ENCODE assay signal across 16 cellular contexts in genomic region chr3:128318275-128318920, GRCh38.
A peak's percentile ranks its signal among the peaks of the same experiment; 100 is the strongest.
DNase-seq lines count a peak whose midpoint lies in the region; ATAC-seq, FAIRE-seq and TF ChIP-seq lines count a peak whose summit lies in the region.
"Had no signal": no experiment of that assay in that cellular context is flagged by ENCODE, and none has a peak within 500 bp of the region (broad histone marks: within the 10 kb centered on the region; RNA-seq: fewer than 3 reads in every experiment).

No MANE protein-coding gene starts in this region.

- H3K36me3 Mint-ChIP-seq in immature natural killer cell = peaks cover 0 to 9% (median 0%) of the 10 kb centered on the region in 3 donors

- no peak overlapping the region for H3K56ac ChIP-seq in H1 (replicated peaks; ENCODE audit: insufficient read length, low read depth, low read length)

- no peak overlapping the region for H2BK120ac ChIP-seq in H1 (replicated peaks; ENCODE audit: low read depth, low read length)

- no peak overlapping the region for H3K23ac ChIP-seq in H1 (ENCODE audit: insufficient read length)

- H2AFZ ChIP-seq in H1 (ENCODE audit: low read length) = no peak overlapping the region

- no peaks in the 10 kb centered on the region for H3K9me3 ChIP-seq in H1 (ENCODE audit: insufficient read depth in 2 of 2, low read depth in 1 of 2, low read length in 1 of 2)
- H3K9me3 ChIP-seq in sigmoid colon = no peaks in the 10 kb centered on the region
- H3K9me3 ChIP-seq: upper lobe of left lung had no signal

- H3K27ac Mint-ChIP-seq in immature natural killer cell = no peak overlapping the region
- H3K27ac Mint-ChIP-seq: activated naive CD4-positive, alpha-beta T cell treated with anti-CD3 and anti-CD28 coated beads, Interleukin-2, amount 10 ng/mL, durations not matched to agents 7 days and 5 days; stimulated activated memory B cell treated with anti-CD40 and anti-IgM and Interleukin-4, amounts not matched to agents 10 μg/mL and 1 μg/mL and 100 μg/mL, for 72 hours had no signal

- no peak overlapping the region for H3K14ac ChIP-seq in H1 (ENCODE audit: insufficient read length)

- no peak overlapping the region for H4K91ac ChIP-seq in H1 (replicated peaks; ENCODE audit: insufficient read length, low read length)

- H3K4me3 Mint-ChIP-seq in immature natural killer cell = no peak overlapping the region
- H3K4me3 Mint-ChIP-seq: activated naive CD4-positive, alpha-beta T cell treated with anti-CD3 and anti-CD28 coated beads, Interleukin-2, amount 10 ng/mL, durations not matched to agents 7 days and 5 days; stimulated activated memory B cell treated with anti-CD40 and anti-IgM and Interleukin-4, amounts not matched to agents 10 μg/mL and 1 μg/mL and 100 μg/mL, for 72 hours had no signal

- DNase-seq in activated CD4-positive, CD25-positive, alpha-beta regulatory T cell treated with anti-CD3 and anti-CD28 coated beads, Interleukin-2, amount 50 U/mL, for 72 hours = peak; percentile 25
- no peak for DNase-seq in activated CD4-positive, CD25-positive, alpha-beta regulatory T cell (lab: John Stamatoyannopoulos, UW)
- DNase-seq in NCI-H1694 (lab: John Stamatoyannopoulos, UW) (peak; percentile 22), H1 (ENCODE audit: low read depth in 1 of 2, low spot score in 2 of 2) (no peak), sigmoid colon (peak; percentile 33), AG08396 (ENCODE audit: low spot score) (no peak), immature natural killer cell (no peak)
- DNase-seq: activated naive CD4-positive, alpha-beta T cell treated with anti-CD3 and anti-CD28 coated beads, Interleukin-2, amount 10 ng/mL, durations not matched to agents 7 days and 5 days; brain microvascular endothelial cell; Karpas-422; NCI-H1105 treated with DMSO at 0.1 percent for 48 hours; NCI-H226 had no signal

- no peak overlapping the region for H2BK15ac ChIP-seq in H1 (ENCODE audit: low read length)

- no peak overlapping the region for H4K5ac ChIP-seq in H1 (ENCODE audit: insufficient read length, low read depth, low read length)

- FAIRE-seq in H1 (lab: Jason Lieb, UNC) = no peak

- CTCF ChIA-PET in H1 (lab: Charles Lee; ENCODE audit: partially characterized antibody) = interaction anchor here (0.7 to 6.9 kb wide), 15 partner anchors 9 to 130 kb away, joined by 3 to 108 read pairs (median 4); no protein-coding TSS in a partner anchor

- no peak overlapping the region for H3K9ac ChIP-seq in H1 (replicated peaks in 1 of 4; ENCODE audit: extremely low read depth in 1 of 4, low read depth in 3 of 4, low read length in 3 of 4)

- H3K23me2 ChIP-seq in H1 (ENCODE audit: low read depth, low read length) = no peaks in the 10 kb centered on the region

- H3K4me2 ChIP-seq in H1 (ENCODE audit: insufficient read depth in 1 of 2, low read depth in 2 of 2, low read length in 2 of 2) = no peak overlapping the region

- H3K18ac ChIP-seq in H1 (ENCODE audit: extremely low read depth, low read length) = no peak overlapping the region

- H3K36me3 ChIP-seq in H1 (ENCODE audit: control insufficient read depth in 2 of 4, insufficient read depth in 4 of 4, low read length in 3 of 4) = no peaks in the 10 kb centered on the region
- peaks cover 0 to 8% (median 0%) of the 10 kb centered on the region in 4 donors for H3K36me3 ChIP-seq in sigmoid colon
- H3K36me3 ChIP-seq: brain microvascular endothelial cell had no signal

- WGBS in H1 (ENCODE audit: extremely low coverage in 1 of 2, insufficient coverage in 1 of 2, insufficient read length in 1 of 2, insufficient replicate concordance in 2 of 2, low coverage in 1 of 2, low lambda C conversion rate in 2 of 2, missing lambda C conversion rate in 1 of 2), 2 experiments = 91% methylated on average over 11 of the region's 11 CpGs; no CpG with 5 or more reads in 1 of the 2 experiments
- 93 to 94% methylated on average over 11 of the region's 11 CpGs for WGBS in sigmoid colon, 2 donors

- TF ChIP-seq CTCF in H1 (IDR thresholded peaks at IDR 0.05; ENCODE audit: control extremely low read depth in 1 of 3, insufficient read depth in 1 of 3, low read depth in 1 of 3, low read length in 3 of 3) (peak in 1 of 3 experiments; percentile 3; a peak in 1 of 4 replicates), sigmoid colon (IDR thresholded peaks at IDR 0.05) (no peak)

- TF ChIP-seq RAD21 in H1 (IDR thresholded peaks at IDR 0.05 in 1 of 2, conservative IDR thresholded peaks at IDR 0.05 in 1 of 2; ENCODE audit: low read depth in 2 of 2, low read length in 2 of 2) = no peak

- H2BK20ac ChIP-seq in H1 (ENCODE audit: low read length) = peak overlapping the region; percentile 16; the same call in 1 of the 2 replicates

- H3K79me1 ChIP-seq in H1 (ENCODE audit: low read depth, low read length) = 0 out of 2 replicates have a peak, but pooled peaks cover 2% of the 10 kb centered on the region

- H3K4me3 ChIP-seq in H1 (ENCODE audit: extremely low read depth in 1 of 4, insufficient read depth in 2 of 4, low read depth in 3 of 4, low read length in 4 of 4) (no peak overlapping the region), sigmoid colon (no peak overlapping the region)
- H3K4me3 ChIP-seq: upper lobe of left lung had no signal

- peaks cover 0 to 4% (median 0%) of the 10 kb centered on the region in 4 experiments; a peak in 2 of 7 replicates for H3K4me1 ChIP-seq in H1 (replicated peaks in 1 of 4; ENCODE audit: control insufficient read depth in 3 of 4, insufficient read depth in 4 of 4, low read length in 3 of 4)
- peaks cover 0 to 16% (median 6%) of the 10 kb centered on the region in 4 donors for H3K4me1 ChIP-seq in sigmoid colon

- H3K9me3 Mint-ChIP-seq in immature natural killer cell = no peaks in the 10 kb centered on the region
- H3K9me3 Mint-ChIP-seq: activated naive CD4-positive, alpha-beta T cell treated with anti-CD3 and anti-CD28 coated beads, Interleukin-2, amount 10 ng/mL, durations not matched to agents 7 days and 5 days; stimulated activated memory B cell treated with anti-CD40 and anti-IgM and Interleukin-4, amounts not matched to agents 10 μg/mL and 1 μg/mL and 100 μg/mL, for 72 hours had no signal

- no peak for TF ChIP-seq EP300 in H1 (IDR thresholded peaks at IDR 0.05; ENCODE audit: borderline replicate concordance in 1 of 2, low read depth in 2 of 2, low read length in 2 of 2)
- no peak for TF ChIP-seq EP300 in sigmoid colon (IDR thresholded peaks at IDR 0.05)

- no peak overlapping the region for H2BK12ac ChIP-seq in H1 (ENCODE audit: low read depth, low read length)

- POLR2A ChIA-PET in H1 (lab: Charles Lee; ENCODE audit: partially characterized antibody) = no interaction called here

- peaks cover 0 to 4% of the 10 kb centered on the region in 2 donors for H3K4me1 Mint-ChIP-seq in immature natural killer cell
- H3K4me1 Mint-ChIP-seq: stimulated activated memory B cell treated with anti-CD40 and anti-IgM and Interleukin-4, amounts not matched to agents 10 μg/mL and 1 μg/mL and 100 μg/mL, for 72 hours had no signal

- no peak for TF ChIP-seq POLR2A in H1 (IDR thresholded peaks at IDR 0.05; ENCODE audit: control extremely low read depth in 1 of 2, low read depth in 2 of 2, low read length in 2 of 2)
- TF ChIP-seq POLR2A in sigmoid colon (IDR thresholded peaks at IDR 0.05) = no peak

- H3K27me3 ChIP-seq in H1 (replicated peaks in 1 of 4; ENCODE audit: control insufficient read depth in 3 of 4, extremely low read depth in 1 of 4, insufficient read depth in 3 of 4, low read length in 3 of 4) = no peaks in the 10 kb centered on the region
- H3K27me3 ChIP-seq in sigmoid colon = no peaks in the 10 kb centered on the region
- H3K27me3 ChIP-seq: brain microvascular endothelial cell, upper lobe of left lung had no signal

- ATAC-seq in GM19328 (IDR thresholded peaks at IDR 0.05; ENCODE audit: unreplicated experiment) = no peak
- ATAC-seq: esophagus mucosa; stimulated activated memory B cell treated with anti-CD40 and anti-IgM and Interleukin-4, amounts not matched to agents 10 μg/mL and 1 μg/mL and 100 μg/mL, for 72 hours had no signal

- H3K79me2 ChIP-seq in H1 (ENCODE audit: control insufficient read depth in 1 of 2, insufficient read depth in 2 of 2, low read length in 2 of 2) = no peaks in the 10 kb centered on the region

- H2AK5ac ChIP-seq in H1 (ENCODE audit: low read depth, low read length) = no peak overlapping the region; the same call in 1 of the 2 replicates

- H4K20me1 ChIP-seq in H1 (replicated peaks in 1 of 2; ENCODE audit: control insufficient read depth in 1 of 2, insufficient read depth in 2 of 2, low read length in 2 of 2) = peaks cover 0 to 3% of the 10 kb centered on the region in 2 experiments

- H3K27ac ChIP-seq in H1 (ENCODE audit: low read depth, low read length) (no peak overlapping the region), sigmoid colon (no peak overlapping the region)
- H3K27ac ChIP-seq: brain microvascular endothelial cell, upper lobe of left lung had no signal

- intact Hi-C loops in sigmoid colon (cut with DNase I) = no loop called here

- no peaks in the 10 kb centered on the region for H3K27me3 Mint-ChIP-seq in immature natural killer cell (ENCODE audit: low read depth in 3 of 3)
- H3K27me3 Mint-ChIP-seq: activated naive CD4-positive, alpha-beta T cell treated with anti-CD3 and anti-CD28 coated beads, Interleukin-2, amount 10 ng/mL, durations not matched to agents 7 days and 5 days; stimulated activated memory B cell treated with anti-CD40 and anti-IgM and Interleukin-4, amounts not matched to agents 10 μg/mL and 1 μg/mL and 100 μg/mL, for 72 hours had no signal

- H4K8ac ChIP-seq in H1 (ENCODE audit: extremely low read depth, insufficient read depth, low read length) = no peak overlapping the region

- H2BK5ac ChIP-seq in H1 (ENCODE audit: low read depth, low read length) = no peak overlapping the region

- H3K4ac ChIP-seq in H1 (replicated peaks; ENCODE audit: insufficient read length, low read depth, low read length) = no peak overlapping the region

TF ChIP-seq in H1, 55 proteins besides CTCF, POLR2A, EP300 and RAD21 (continues in another document):
- TF ChIP-seq HDAC6 (IDR thresholded peaks at IDR 0.05; ENCODE audit: low read depth, low read length) = no peak
- TF ChIP-seq KDM5A (IDR thresholded peaks at IDR 0.05; ENCODE audit: low read length) = no peak
- no peak for TF ChIP-seq JUND (IDR thresholded peaks at IDR 0.05; ENCODE audit: low read length)
- no peak for TF ChIP-seq CBX5 (IDR thresholded peaks at IDR 0.05; ENCODE audit: low read depth, low read length)
- TF ChIP-seq SIN3A (conservative IDR thresholded peaks at IDR 0.05 in 1 of 2, IDR thresholded peaks at IDR 0.05 in 1 of 2; ENCODE audit: low read depth in 1 of 2, low read length in 2 of 2) = no peak
- TF ChIP-seq SAP30 (IDR thresholded peaks at IDR 0.05; ENCODE audit: insufficient read depth, insufficient replicate concordance, low read length) = no peak
- no peak for TF ChIP-seq SIRT6 (IDR thresholded peaks at IDR 0.05; ENCODE audit: low read length)
- TF ChIP-seq EGR1 (IDR thresholded peaks at IDR 0.05; ENCODE audit: borderline replicate concordance, low read depth, low read length) = no peak
- TF ChIP-seq SIX5 (IDR thresholded peaks at IDR 0.05; ENCODE audit: low read depth, low read length) = no peak
- no peak for TF ChIP-seq MAX (IDR thresholded peaks at IDR 0.05)
- TF ChIP-seq GABPA (IDR thresholded peaks at IDR 0.05; ENCODE audit: borderline replicate concordance, insufficient read depth, low read length) = no peak

Comparison
In these comparisons a context has a peak if more than half of its experiments do, and no peak if none do; other contexts are left out.
1. DNase-seq: peak in activated CD4-positive, CD25-positive, alpha-beta regulatory T cell treated with anti-CD3 and anti-CD28 coated beads, Interleukin-2, amount 50 U/mL, for 72 hours (single experiment), NCI-H1694 (single experiment) and sigmoid colon (single experiment); none in activated CD4-positive, CD25-positive, alpha-beta regulatory T cell (0 of 4), H1 (0 of 2), AG08396 (single experiment) and immature natural killer cell (0 of 3).